In the genomic region with DNA sequence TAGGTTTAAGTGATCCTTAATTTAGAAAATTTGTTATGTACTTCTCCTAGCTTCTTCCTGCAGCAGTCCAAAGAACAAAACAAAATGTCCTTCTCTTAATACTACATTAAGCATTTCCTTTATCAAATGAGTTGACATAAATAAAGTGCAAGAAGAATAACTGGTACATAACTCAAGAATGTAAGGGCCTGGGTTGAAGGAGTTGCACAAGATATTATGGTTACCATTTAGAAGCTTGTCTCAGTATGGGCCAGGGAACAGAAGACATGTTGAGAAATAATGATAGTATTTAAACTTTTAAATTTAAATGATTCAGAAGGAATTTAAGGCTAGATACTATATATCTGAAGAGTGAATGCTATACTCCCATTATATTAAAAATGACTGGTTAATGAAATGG, we compare ENCODE assay signal across 17 cellular contexts.
"Had no signal": no experiment of that assay in that cellular context is flagged by ENCODE, and none has a peak within 500 bp of the region (broad histone marks: within the 10 kb centered on the region; RNA-seq: fewer than 3 reads in every experiment).

No MANE protein-coding gene starts in this region.

- DNase-seq: KBM-7, NCI-H1092 treated with DMSO at 0.1 percent for 48 hours, NCI-H1436, NCI-H187, NCI-H2029, NCI-H2081 treated with DMSO at 0.1 percent for 48 hours, NCI-H2171, NCI-H226, NCI-H446, NCI-H510A, NCI-H524 treated with DMSO at 0.1 percent for 48 hours, NCI-H69, NCI-H774, SHP77, SK-N-SH had no signal

- H3K4me2 ChIP-seq: SK-N-SH had no signal

- H3K9me2 ChIP-seq: SK-N-SH had no signal

- H3K27ac ChIP-seq: RWPE1 had no signal

- ATAC-seq: Panc1 had no signal

- H3K9ac ChIP-seq: SK-N-SH had no signal

- H3K9me3 ChIP-seq: SK-N-SH had no signal
